ENCODE assay signal across 8 cellular contexts in the genomic region with DNA sequence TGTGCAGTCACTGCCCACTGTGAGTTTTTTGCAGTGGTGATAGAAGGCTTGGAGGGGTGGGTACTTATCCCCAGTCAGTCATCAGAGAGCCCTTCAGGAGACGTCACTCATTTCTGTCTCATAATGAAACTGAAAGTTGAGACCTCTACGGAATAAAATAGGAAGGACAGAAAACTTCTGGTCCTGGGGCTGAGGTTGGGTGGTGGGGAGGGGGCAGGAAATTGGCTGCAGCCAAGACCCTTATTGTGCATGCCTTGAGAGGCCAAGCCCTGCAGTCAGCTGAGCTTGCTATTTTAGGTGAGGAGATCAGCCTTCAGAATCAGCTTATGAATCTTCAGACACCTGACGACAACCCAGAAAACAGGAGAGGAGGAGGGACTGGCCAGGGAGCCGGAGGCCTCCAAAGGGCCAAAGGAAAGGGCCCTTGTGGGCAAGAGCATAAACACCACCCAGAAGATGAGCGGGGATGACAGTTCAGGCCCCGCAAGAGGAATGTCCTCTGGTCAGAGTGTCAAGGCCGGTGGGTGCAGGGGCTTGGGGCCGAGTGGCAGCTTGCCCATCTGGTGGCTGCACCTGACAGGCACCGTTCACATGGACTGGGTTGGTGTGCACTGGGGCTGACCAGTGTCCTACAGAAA. TPM values are rescaled to one million over a fixed set of nuclear protein-coding genes. Genes with fewer than 3 reads are reported as not detected.
A peak's percentile ranks its signal among the peaks of the same experiment; 100 is the strongest.
DNase-seq lines count a peak whose midpoint lies in the region; ATAC-seq and TF ChIP-seq lines count a peak whose summit lies in the region.

No MANE protein-coding gene starts in this region.

- intact Hi-C loops in psoas muscle (cut with DNase I), result no loop called here

- no peaks in the 10 kb centered on the region for H3K4me1 ChIP-seq in psoas muscle

- H3K4me1 Mint-ChIP-seq in memory B cell, result peaks cover 15% of the 10 kb centered on the region

- no peaks in the 10 kb centered on the region for H3K27me3 ChIP-seq in psoas muscle (ENCODE audit: insufficient read depth in 3 of 3, low read length in 2 of 3)

- H3K27me3 Mint-ChIP-seq in memory B cell, result no peaks in the 10 kb centered on the region

- no peaks in the 10 kb centered on the region for H3K9me3 ChIP-seq in psoas muscle

- H3K4me3 Mint-ChIP-seq in memory B cell, result peak overlapping the region; percentile 84

- peak overlapping the region; percentile 95 for H3K27ac Mint-ChIP-seq in memory B cell

- peak; percentile 84 for ATAC-seq in GM18517 (IDR thresholded peaks at IDR 0.05; ENCODE audit: unreplicated experiment)
- peak; percentile 68 for ATAC-seq in GM21723 (IDR thresholded peaks at IDR 0.05; ENCODE audit: unreplicated experiment)
- peak; percentile 94 for ATAC-seq in memory B cell (ENCODE audit: low read depth)
- no peak for ATAC-seq in psoas muscle

- H3K36me3 ChIP-seq in psoas muscle (ENCODE audit: insufficient read depth in 1 of 2, low read depth in 1 of 2), result no peaks in the 10 kb centered on the region

- no peak overlapping the region for H3K27ac ChIP-seq in psoas muscle

- no peaks in the 10 kb centered on the region for H3K36me3 Mint-ChIP-seq in memory B cell

- WGBS in psoas muscle, 3 donors, result 70 to 78% (median 76%) methylated on average over 9 of the region's 9 CpGs

- H3K4me3 ChIP-seq in psoas muscle, result no peak overlapping the region

- no peaks in the 10 kb centered on the region for H3K9me3 Mint-ChIP-seq in memory B cell

- TF ChIP-seq CTCF in psoas muscle (IDR thresholded peaks at IDR 0.05), result no peak

- DNase-seq in NAMALWA (ENCODE audit: low spot score) (peak; percentile 77), memory B cell (ENCODE audit: low spot score in 2 of 2) (no peak), NCI-H1417 treated with DMSO at 0.1 percent for 48 hours (lab: John Stamatoyannopoulos, UW) (no peak), NCI-H524 (lab: John Stamatoyannopoulos, UW) (no peak), NCI-H226 (no peak), psoas muscle (no peak)

RNA-seq across cellular contexts. Expression of a gene that starts 17.9 kb away (rescaled TPM):
- total RNA-seq in psoas muscle, result 1 to 10 TPM; 3.1 to 7.6 (median 6.1) TPM
- 1 to 10 TPM; 1.8 to 2.6 (median 2.1) TPM for polyA plus RNA-seq in psoas muscle

Comparison
In these comparisons a context has a peak if more than half of its experiments do, and no peak if none do; other contexts are left out.
1. ATAC-seq: peak in GM18517 (single experiment), GM21723 (single experiment) and memory B cell (single experiment); none in psoas muscle (0 of 4).